2 cellular contexts compared by ENCODE assay signal in genomic region chr15:58026552-58026951, GRCh38.
TF ChIP-seq lines count a peak whose summit lies in the region.

No MANE protein-coding gene starts in this region.

TF ChIP-seq in liver, 16 proteins besides CTCF, POLR2A, EP300 and RAD21 (continued from another document):
- TF ChIP-seq ZBTB33 (IDR thresholded peaks at IDR 0.05) (no peak), REST (IDR thresholded peaks at IDR 0.05) (no peak), JUND (IDR thresholded peaks at IDR 0.05) (no peak), EGR1 (IDR thresholded peaks at IDR 0.05; ENCODE audit: low read depth in 2 of 2) (no peak)

TF ChIP-seq in HepG2, 621 proteins besides CTCF, POLR2A, EP300 and RAD21 (continued from another document):
- TF ChIP-seq ZBTB40 (IDR thresholded peaks at IDR 0.05), result no peak
- no peak for TF ChIP-seq ZBTB40 (CRISPR knock-in tag; IDR thresholded peaks at IDR 0.05)
- TF ChIP-seq ZNF766 (CRISPR knock-in tag; IDR thresholded peaks at IDR 0.05; ENCODE audit: borderline replicate concordance), result no peak
- TF ChIP-seq ZBTB7A (CRISPR knock-in tag; IDR thresholded peaks at IDR 0.05), result no peak
- no peak for TF ChIP-seq ELF3 (CRISPR knock-in tag; IDR thresholded peaks at IDR 0.05)
